Comparison of ENCODE assay signal across 1 cellular context in the genomic region with DNA sequence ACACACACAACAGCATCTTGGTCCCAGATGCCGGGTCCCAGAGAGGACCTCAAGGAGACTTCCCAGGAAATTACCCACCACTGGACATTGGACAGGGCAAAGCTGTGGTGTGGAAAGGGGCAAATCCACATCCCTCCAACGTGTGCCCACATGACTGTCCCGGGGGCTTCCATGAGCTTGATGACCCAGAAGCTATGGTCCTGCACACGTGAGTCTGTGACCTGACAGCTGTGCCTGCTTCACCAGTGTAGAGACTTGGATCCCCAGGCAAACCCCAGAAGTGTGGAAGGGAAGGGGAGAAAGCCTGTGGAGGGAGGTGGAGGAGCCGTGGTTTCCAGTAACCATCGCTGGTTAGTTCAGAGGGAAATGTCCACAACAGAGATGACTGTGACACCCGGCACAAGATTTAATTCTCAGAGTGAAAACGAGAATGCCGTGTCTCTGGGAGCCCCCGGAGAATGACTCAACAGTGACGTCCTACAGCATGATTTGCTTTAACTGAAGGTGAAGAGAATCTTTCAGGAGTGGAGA.
TF ChIP-seq lines count a peak whose summit lies in the region.

No MANE protein-coding gene starts in this region.

TF ChIP-seq in HepG2, 621 proteins besides CTCF, POLR2A, EP300 and RAD21 (continued from another document):
- TF ChIP-seq, protein P1, sequence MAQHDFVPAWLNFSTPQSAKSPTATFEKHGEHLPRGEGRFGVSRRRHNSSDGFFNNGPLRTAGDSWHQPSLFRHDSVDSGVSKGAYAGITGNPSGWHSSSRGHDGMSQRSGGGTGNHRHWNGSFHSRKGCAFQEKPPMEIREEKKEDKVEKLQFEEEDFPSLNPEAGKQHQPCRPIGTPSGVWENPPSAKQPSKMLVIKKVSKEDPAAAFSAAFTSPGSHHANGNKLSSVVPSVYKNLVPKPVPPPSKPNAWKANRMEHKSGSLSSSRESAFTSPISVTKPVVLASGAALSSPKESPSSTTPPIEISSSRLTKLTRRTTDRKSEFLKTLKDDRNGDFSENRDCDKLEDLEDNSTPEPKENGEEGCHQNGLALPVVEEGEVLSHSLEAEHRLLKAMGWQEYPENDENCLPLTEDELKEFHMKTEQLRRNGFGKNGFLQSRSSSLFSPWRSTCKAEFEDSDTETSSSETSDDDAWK (CRISPR knock-in tag; IDR thresholded peaks at IDR 0.05) = no peak
- no peak for TF ChIP-seq NPAS2 (CRISPR knock-in tag; IDR thresholded peaks at IDR 0.05; ENCODE audit: borderline replicate concordance)
- TF ChIP-seq, protein P2, sequence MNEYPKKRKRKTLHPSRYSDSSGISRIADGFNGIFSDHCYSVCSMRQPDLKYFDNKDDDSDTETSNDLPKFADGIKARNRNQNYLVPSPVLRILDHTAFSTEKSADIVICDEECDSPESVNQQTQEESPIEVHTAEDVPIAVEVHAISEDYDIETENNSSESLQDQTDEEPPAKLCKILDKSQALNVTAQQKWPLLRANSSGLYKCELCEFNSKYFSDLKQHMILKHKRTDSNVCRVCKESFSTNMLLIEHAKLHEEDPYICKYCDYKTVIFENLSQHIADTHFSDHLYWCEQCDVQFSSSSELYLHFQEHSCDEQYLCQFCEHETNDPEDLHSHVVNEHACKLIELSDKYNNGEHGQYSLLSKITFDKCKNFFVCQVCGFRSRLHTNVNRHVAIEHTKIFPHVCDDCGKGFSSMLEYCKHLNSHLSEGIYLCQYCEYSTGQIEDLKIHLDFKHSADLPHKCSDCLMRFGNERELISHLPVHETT (CRISPR knock-in tag; conservative IDR thresholded peaks at IDR 0.05) = no peak
- TF ChIP-seq BHLHE40 (IDR thresholded peaks at IDR 0.05; ENCODE audit: low read length) = no peak
- TF ChIP-seq NCOA1 (CRISPR knock-in tag; IDR thresholded peaks at IDR 0.05) = no peak
- no peak for TF ChIP-seq ZNF567 (CRISPR knock-in tag; IDR thresholded peaks at IDR 0.05; ENCODE audit: borderline replicate concordance)
- no peak for TF ChIP-seq SNAPC2 (CRISPR knock-in tag; IDR thresholded peaks at IDR 0.05)
- TF ChIP-seq ZNF562 (CRISPR knock-in tag; IDR thresholded peaks at IDR 0.05; ENCODE audit: borderline replicate concordance) = no peak
- no peak for TF ChIP-seq ZFAT (CRISPR knock-in tag; conservative IDR thresholded peaks at IDR 0.05)
- no peak for TF ChIP-seq ZNF598 (CRISPR knock-in tag; IDR thresholded peaks at IDR 0.05; ENCODE audit: borderline replicate concordance)
- TF ChIP-seq, protein P3, sequence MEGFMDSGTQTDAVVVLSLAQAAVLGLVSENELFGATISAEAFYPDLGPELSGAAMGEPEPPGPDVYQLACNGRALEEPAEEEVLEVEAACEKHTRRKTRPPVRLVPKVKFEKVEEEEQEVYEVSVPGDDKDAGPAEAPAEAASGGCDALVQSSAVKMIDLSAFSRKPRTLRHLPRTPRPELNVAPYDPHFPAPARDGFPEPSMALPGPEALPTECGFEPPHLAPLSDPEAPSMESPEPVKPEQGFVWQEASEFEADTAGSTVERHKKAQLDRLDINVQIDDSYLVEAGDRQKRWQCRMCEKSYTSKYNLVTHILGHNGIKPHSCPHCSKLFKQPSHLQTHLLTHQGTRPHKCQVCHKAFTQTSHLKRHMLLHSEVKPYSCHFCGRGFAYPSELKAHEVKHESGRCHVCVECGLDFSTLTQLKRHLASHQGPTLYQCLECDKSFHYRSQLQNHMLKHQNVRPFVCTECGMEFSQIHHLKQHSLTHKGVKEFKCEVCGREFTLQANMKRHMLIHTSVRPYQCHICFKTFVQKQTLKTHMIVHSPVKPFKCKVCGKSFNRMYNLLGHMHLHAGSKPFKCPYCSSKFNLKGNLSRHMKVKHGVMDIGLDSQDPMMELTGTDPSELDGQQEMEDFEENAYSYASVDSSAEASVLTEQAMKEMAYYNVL (CRISPR knock-in tag; IDR thresholded peaks at IDR 0.05; ENCODE audit: borderline replicate concordance) = no peak
- no peak for TF ChIP-seq ARNT (IDR thresholded peaks at IDR 0.05)
- no peak for TF ChIP-seq ZNF547 (CRISPR knock-in tag; IDR thresholded peaks at IDR 0.05)
TF ChIP-seq in HepG2: peak in this region for 0.
